In the genomic region with DNA sequence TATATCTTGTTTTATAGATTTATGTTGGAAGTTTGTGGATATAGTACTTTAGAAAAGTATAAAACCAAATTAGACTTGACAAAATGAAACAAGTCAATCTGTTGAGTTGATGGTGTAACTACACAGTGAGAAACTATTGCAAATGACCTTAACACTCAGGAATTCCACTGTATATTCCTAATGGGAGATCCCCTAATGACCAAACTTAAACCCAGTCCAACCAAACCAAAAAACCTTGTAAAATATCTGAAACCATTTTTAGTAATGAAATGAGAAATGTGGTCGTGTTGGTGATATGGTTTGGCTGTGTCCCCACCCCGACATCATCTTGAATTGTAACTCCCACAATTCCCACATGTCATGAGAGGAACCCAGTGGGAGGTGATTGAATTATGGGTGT, we compare ENCODE assay signal across 18 cellular contexts. TPM values are rescaled to one million over a fixed set of nuclear protein-coding genes. Genes with fewer than 3 reads are reported as not detected.
A peak's percentile ranks its signal among the peaks of the same experiment; 100 is the strongest.
DNase-seq lines count a peak whose midpoint lies in the region; ATAC-seq and TF ChIP-seq lines count a peak whose summit lies in the region.
"Had no signal": no experiment of that assay in that cellular context is flagged by ENCODE, and none has a peak within 500 bp of the region (broad histone marks: within the 10 kb centered on the region; RNA-seq: fewer than 3 reads in every experiment).

No MANE protein-coding gene starts in this region.

- peak overlapping the region; percentile 4 for H3K27ac Mint-ChIP-seq in Calu3 (ENCODE audit: unreplicated experiment)
- H3K27ac Mint-ChIP-seq: stimulated activated memory B cell treated with anti-CD40 and anti-IgM and Interleukin-4, amounts not matched to agents 10 μg/mL and 1 μg/mL and 100 μg/mL, for 72 hours had no signal

- peaks cover 10% of the 10 kb centered on the region for H3K36me3 Mint-ChIP-seq in Calu3 (ENCODE audit: insufficient read depth, unreplicated experiment)
- H3K36me3 Mint-ChIP-seq: activated naive CD4-positive, alpha-beta T cell treated with anti-CD3 and anti-CD28 coated beads, Interleukin-2, amount 50 U/mL, for 24 hours; naive thymus-derived CD8-positive, alpha-beta T cell; stimulated activated memory B cell treated with anti-CD40 and anti-IgM and Interleukin-4, amounts not matched to agents 10 μg/mL and 1 μg/mL and 100 μg/mL, for 72 hours had no signal

- TF ChIP-seq POLR2A in IMR-90 (IDR thresholded peaks at IDR 0.05; ENCODE audit: low read depth, low read length) (no peak), suprapubic skin (IDR thresholded peaks at IDR 0.05) (no peak)

- H2AFZ ChIP-seq in IMR-90 (replicated peaks; ENCODE audit: low read length, poor library complexity) (no peak overlapping the region), mammary epithelial cell (ENCODE audit: low read depth, low read length) (no peak overlapping the region)
- H2AFZ ChIP-seq: parathyroid adenoma had no signal

- H3K9ac ChIP-seq in IMR-90 (ENCODE audit: low read depth, low read length) = no peak overlapping the region
- H3K9ac ChIP-seq in mammary epithelial cell (ENCODE audit: insufficient read depth, low read length) = no peak overlapping the region
- H3K9ac ChIP-seq: parathyroid adenoma had no signal

- no peak overlapping the region for H2AK9ac ChIP-seq in IMR-90 (replicated peaks; ENCODE audit: low read depth, low read length, poor library complexity)

- peak overlapping the region; percentile 11 for H2BK5ac ChIP-seq in IMR-90 (ENCODE audit: low read depth, low read length, poor library complexity, severe bottlenecking)

- no peaks in the 10 kb centered on the region for H3K27me3 Mint-ChIP-seq in Calu3 (ENCODE audit: unreplicated experiment)

- H3K27ac ChIP-seq in IMR-90 (ENCODE audit: insufficient read depth, low read length) = peak overlapping the region; percentile 1; the same call in 1 of the 2 replicates
- H3K27ac ChIP-seq in mammary epithelial cell (ENCODE audit: insufficient read depth, low read depth, low read length) = no peak overlapping the region
- no peak overlapping the region for H3K27ac ChIP-seq in suprapubic skin
- H3K27ac ChIP-seq: brain microvascular endothelial cell, epithelial cell of prostate, parathyroid adenoma had no signal

- peaks cover 67% of the 10 kb centered on the region for H3K4me1 Mint-ChIP-seq in Calu3 (ENCODE audit: low read depth, unreplicated experiment)

- H3K36me3 ChIP-seq in IMR-90 (ENCODE audit: control insufficient read depth, insufficient read depth, low read length) (no peaks in the 10 kb centered on the region), mammary epithelial cell (ENCODE audit: insufficient read depth, low read length) (no peaks in the 10 kb centered on the region), suprapubic skin (no peaks in the 10 kb centered on the region)
- H3K36me3 ChIP-seq: brain microvascular endothelial cell had no signal

- peak overlapping the region; percentile 4; the same call in 1 of the 2 replicates for H3K18ac ChIP-seq in IMR-90 (ENCODE audit: low read depth, low read length)

- no peak for TF ChIP-seq RAD21 in IMR-90 (IDR thresholded peaks at IDR 0.05; ENCODE audit: low read length)

- H4K91ac ChIP-seq in IMR-90 (ENCODE audit: insufficient read depth, low read depth, low read length) = peak overlapping the region; percentile 66; the same call in 1 of the 2 replicates

- H4K20me1 ChIP-seq in IMR-90 (ENCODE audit: insufficient read depth, low read length) = no peaks in the 10 kb centered on the region
- no peaks in the 10 kb centered on the region for H4K20me1 ChIP-seq in mammary epithelial cell (ENCODE audit: insufficient read depth, low read length)

- H3K79me1 ChIP-seq in IMR-90 (ENCODE audit: low read depth in 1 of 2, low read length in 2 of 2) = peaks cover 0 to 4% of the 10 kb centered on the region in 2 experiments; a peak in 2 of 4 replicates

- H3K23ac ChIP-seq in IMR-90 (ENCODE audit: low read depth, low read length) = no peak overlapping the region

- H3K9me3 ChIP-seq in IMR-90 (ENCODE audit: control insufficient read depth, insufficient read depth, low read length) = no peaks in the 10 kb centered on the region
- H3K9me3 ChIP-seq in mammary epithelial cell (replicated peaks; ENCODE audit: insufficient read depth, low read length) = no peaks in the 10 kb centered on the region
- no peaks in the 10 kb centered on the region for H3K9me3 ChIP-seq in suprapubic skin

- no peak overlapping the region; the same call in 1 of the 2 replicates for H4K5ac ChIP-seq in IMR-90 (ENCODE audit: low read depth, low read length)

- H2BK20ac ChIP-seq in IMR-90 (ENCODE audit: low read depth, low read length) = peak overlapping the region; percentile 75; the same call in 1 of the 2 replicates

- in situ Hi-C loops in IMR-90 (cut with MboI; ENCODE audit: low sequenced_read_pairs) (no loop called here), mammary epithelial cell (cut with MboI; ENCODE audit: low sequenced_read_pairs in 2 of 2) (no loop called here)

- dilution Hi-C loops in IMR-90 (cut with HindIII; ENCODE audit: low sequenced_read_pairs, unreplicated experiment) (no loop called here), mammary epithelial cell (cut with HindIII; ENCODE audit: low sequenced_read_pairs) (no loop called here)

- peaks cover 7% of the 10 kb centered on the region for H3K9me1 ChIP-seq in IMR-90 (ENCODE audit: insufficient read depth, low read length)

- CTCF ChIA-PET in Calu3 (lab: Charles Lee) (no interaction called here), IMR-90 (lab: Yijun Ruan, JAX) (no interaction called here), mammary epithelial cell (lab: Charles Lee; ENCODE audit: low non-redundant PET) (no interaction called here)

- POLR2A ChIA-PET in IMR-90 (lab: Charles Lee; ENCODE audit: unreplicated experiment) = no interaction called here

- peak overlapping the region; percentile 88 for H3K4ac ChIP-seq in IMR-90 (ENCODE audit: low read depth, low read length)

- ATAC-seq in IMR-90 (ENCODE audit: low read depth) (peak; percentile 60), GM19397 (IDR thresholded peaks at IDR 0.05; ENCODE audit: unreplicated experiment) (no peak)
- ATAC-seq: naive thymus-derived CD8-positive, alpha-beta T cell; stimulated activated memory B cell treated with anti-CD40 and anti-IgM and Interleukin-4, amounts not matched to agents 10 μg/mL and 1 μg/mL and 100 μg/mL, for 72 hours had no signal

- H2AK5ac ChIP-seq in IMR-90 (ENCODE audit: low read depth, low read length) = peak overlapping the region; percentile 94

- DNase-seq in Calu3 (no peak), IMR-90 (peak; percentile 82), mammary epithelial cell (peak; percentile 58), kidney glomerular epithelial cell (lab: John Stamatoyannopoulos, UW) (peak; percentile 36), NCI-H345 treated with DMSO at 0.1 percent for 48 hours (lab: John Stamatoyannopoulos, UW; ENCODE audit: unreplicated experiment) (no peak), suprapubic skin (ENCODE audit: low spot score in 2 of 2) (no peak)
- DNase-seq: brain microvascular endothelial cell; dermis blood vessel endothelial cell; DND-41; naive thymus-derived CD8-positive, alpha-beta T cell; NCI-H1417 treated with DMSO at 0.1 percent for 48 hours; NCI-H69; Right ventricle myocardium superior had no signal

- H2BK15ac ChIP-seq in IMR-90 (ENCODE audit: low read depth, low read length) = peak overlapping the region; percentile 86; the same call in 1 of the 3 replicates

- intact Hi-C loops in Calu3 (cut with micrococcal nuclease; ENCODE audit: unreplicated experiment) = no loop called here
- intact Hi-C loops in IMR-90 (cut with micrococcal nuclease) = loop anchor here (2.0 kb wide), 1 partner anchor 14 kb away; no protein-coding TSS in a partner anchor
- intact Hi-C loops in mammary epithelial cell (cut with micrococcal nuclease) = no loop called here

- TF ChIP-seq EP300 in suprapubic skin (IDR thresholded peaks at IDR 0.05) = no peak

- H3K9me3 Mint-ChIP-seq in Calu3 (ENCODE audit: low read depth, unreplicated experiment) = no peaks in the 10 kb centered on the region
- H3K9me3 Mint-ChIP-seq: activated naive CD4-positive, alpha-beta T cell treated with anti-CD3 and anti-CD28 coated beads, Interleukin-2, amount 50 U/mL, for 24 hours; naive thymus-derived CD8-positive, alpha-beta T cell; stimulated activated memory B cell treated with anti-CD40 and anti-IgM and Interleukin-4, amounts not matched to agents 10 μg/mL and 1 μg/mL and 100 μg/mL, for 72 hours had no signal

- H3K4me1 ChIP-seq in IMR-90 (ENCODE audit: control insufficient read depth, insufficient read depth, low read length) (peaks cover 15% of the 10 kb centered on the region), mammary epithelial cell (ENCODE audit: insufficient read depth, low read length) (peaks cover 21% of the 10 kb centered on the region), suprapubic skin (no peaks in the 10 kb centered on the region)
- H3K4me1 ChIP-seq: parathyroid adenoma had no signal

- H3K56ac ChIP-seq in IMR-90 (ENCODE audit: extremely low read depth, insufficient read depth, low read length) = no peak overlapping the region

- H4K8ac ChIP-seq in IMR-90 (ENCODE audit: low read depth in 2 of 2, low read length in 2 of 2) = peak overlapping the region; percentile 49 to 86; a peak in 3 of 4 replicates

- TF ChIP-seq CTCF in Calu3 (IDR thresholded peaks at IDR 0.05; ENCODE audit: unreplicated experiment) = no peak
- no peak for TF ChIP-seq CTCF in IMR-90 (conservative IDR thresholded peaks at IDR 0.05; ENCODE audit: low read depth, low read length)
- TF ChIP-seq CTCF in mammary epithelial cell (conservative IDR thresholded peaks at IDR 0.05 in 1 of 2, IDR thresholded peaks at IDR 0.05 in 1 of 2; ENCODE audit: extremely low read depth in 1 of 2, insufficient read depth in 1 of 2, low read depth in 1 of 2, low read length in 2 of 2) = no peak
- TF ChIP-seq CTCF in suprapubic skin (IDR thresholded peaks at IDR 0.05) = no peak

- H3K4me3 Mint-ChIP-seq in Calu3 (ENCODE audit: low read depth, unreplicated experiment) = no peak overlapping the region
- H3K4me3 Mint-ChIP-seq: activated naive CD4-positive, alpha-beta T cell treated with anti-CD3 and anti-CD28 coated beads, Interleukin-2, amount 50 U/mL, for 24 hours; naive thymus-derived CD8-positive, alpha-beta T cell; stimulated activated memory B cell treated with anti-CD40 and anti-IgM and Interleukin-4, amounts not matched to agents 10 μg/mL and 1 μg/mL and 100 μg/mL, for 72 hours had no signal

- H3K27me3 ChIP-seq in IMR-90 (ENCODE audit: control insufficient read depth, insufficient read depth, low read length) (no peaks in the 10 kb centered on the region), mammary epithelial cell (ENCODE audit: insufficient read depth, low read length) (no peaks in the 10 kb centered on the region), suprapubic skin (no peaks in the 10 kb centered on the region)
- H3K27me3 ChIP-seq: brain microvascular endothelial cell had no signal

- H3K79me2 ChIP-seq in mammary epithelial cell (ENCODE audit: insufficient read depth, low read length) = no peaks in the 10 kb centered on the region
- H3K79me2 ChIP-seq: parathyroid adenoma had no signal

- no peak overlapping the region for H3K4me2 ChIP-seq in IMR-90 (ENCODE audit: low read depth, low read length)
- no peak overlapping the region for H3K4me2 ChIP-seq in mammary epithelial cell (ENCODE audit: insufficient read depth, low read depth, low read length)

- peak overlapping the region; percentile 88 for H2BK120ac ChIP-seq in IMR-90 (ENCODE audit: low read depth, low read length)

- H3K4me3 ChIP-seq in IMR-90 (ENCODE audit: insufficient read depth, low read depth, low read length) (no peak overlapping the region), mammary epithelial cell (replicated peaks in 1 of 3; ENCODE audit: insufficient read depth in 1 of 3, low read depth in 2 of 3, low read length in 3 of 3) (no peak overlapping the region), suprapubic skin (no peak overlapping the region)

- BruUV-seq in Calu3 (replicated peaks; lab: Mats Ljungman, UMichigan) (no TSS peak), IMR-90 (replicated peaks; lab: Mats Ljungman, UMichigan) (no TSS peak), mammary epithelial cell (replicated peaks; lab: Mats Ljungman, UMichigan) (no TSS peak)

- peak overlapping the region; percentile 20 for H3K14ac ChIP-seq in IMR-90 (replicated peaks; ENCODE audit: low read depth, low read length)

- WGBS in IMR-90 (ENCODE audit: extremely low coverage in 2 of 2, insufficient read length in 1 of 2), 2 experiments = no CpG with 5 or more reads among the region's 2 CpGs
- 60% methylated on average over 2 of the region's 2 CpGs for WGBS in mammary epithelial cell (ENCODE audit: low coverage, missing lambda C conversion rate)
- 45% methylated on average over 2 of the region's 2 CpGs for WGBS in suprapubic skin

RNA-seq across cellular contexts. Expression of gene ATP13A3, which starts 31.9 kb away (rescaled TPM):
- total RNA-seq in Calu3 (2022) = 229 and 237 TPM in 2 replicates
- total RNA-seq in IMR-90 (2012; rRNA removed) = 154 and 284 TPM in 2 replicates
- polyA plus RNA-seq in IMR-90 (2012; rRNA removed) = 37.5 and 48.1 TPM in 2 replicates
- polyA plus RNA-seq in IMR-90 (2012; cell fraction: cytosol; rRNA removed) = 11.9 and 18.2 TPM in 2 replicates
- 8.3 and 70.9 TPM in 2 replicates for polyA plus RNA-seq in IMR-90 (2012; cell fraction: nucleus; rRNA removed; ENCODE audit: low replicate concordance)
- 100 to 1,000 TPM; 151 to 226 TPM for total RNA-seq in mammary epithelial cell
- polyA plus RNA-seq in mammary epithelial cell = 65.5 TPM
- 76.2 TPM for polyA minus RNA-seq in mammary epithelial cell
- total RNA-seq in suprapubic skin = 10 to 100 TPM; 49.3 to 76.0 (median 64.0) TPM

Comparison
In these comparisons a context has a peak if more than half of its experiments do, and no peak if none do; other contexts are left out.
1. DNase-seq: peak in IMR-90 (single experiment), mammary epithelial cell (single experiment) and kidney glomerular epithelial cell (single experiment); none in Calu3 (single experiment), NCI-H345 treated with DMSO at 0.1 percent for 48 hours (single experiment) and suprapubic skin (0 of 2).